In the genomic region with DNA sequence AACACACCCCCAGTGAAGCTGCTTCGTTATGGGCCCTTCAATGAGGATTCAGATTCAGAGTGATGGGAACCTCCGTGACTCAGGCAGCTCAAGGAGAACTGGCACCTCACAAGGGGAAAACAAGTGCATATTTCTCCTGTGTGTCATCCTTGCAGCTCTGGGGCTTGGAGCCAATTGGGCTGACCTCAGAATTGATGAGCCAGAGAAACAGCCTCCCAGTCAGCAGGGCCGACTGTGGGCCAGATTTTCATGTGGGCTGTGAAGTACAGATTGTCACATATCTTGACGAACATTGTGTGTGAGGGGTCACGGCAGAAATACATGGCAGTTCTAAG, we compare ENCODE assay signal across 9 cellular contexts.
DNase-seq lines count a peak whose midpoint lies in the region; ATAC-seq, FAIRE-seq and TF ChIP-seq lines count a peak whose summit lies in the region.
"Had no signal": no experiment of that assay in that cellular context is flagged by ENCODE, and none has a peak within 500 bp of the region (broad histone marks: within the 10 kb centered on the region; RNA-seq: fewer than 3 reads in every experiment).

No MANE protein-coding gene starts in this region.

- no peaks in the 10 kb centered on the region for H3K9me3 ChIP-seq in HUES48 (ENCODE audit: control insufficient read depth, insufficient read depth, low read length)
- no peaks in the 10 kb centered on the region for H3K9me3 ChIP-seq in left lung

- ATAC-seq in left lung (peak; percentile 70), HG03521 (IDR thresholded peaks at IDR 0.05; ENCODE audit: unreplicated experiment) (no peak)

- H3K4me1 ChIP-seq in HUES48 (ENCODE audit: control insufficient read depth, insufficient read depth, low read length): peaks cover 21% of the 10 kb centered on the region
- peaks cover 5 to 22% of the 10 kb centered on the region in 2 donors for H3K4me1 ChIP-seq in left lung

- no peak overlapping the region for H3K4me3 ChIP-seq in HUES48 (ENCODE audit: low read depth, low read length)
- H3K4me3 ChIP-seq in bronchial epithelial cell (ENCODE audit: low read depth, low read length): no peak overlapping the region
- no peak overlapping the region for H3K4me3 ChIP-seq in left lung
- H3K4me3 ChIP-seq: skin epidermis had no signal

- peak; percentile 92 for DNase-seq in bronchial epithelial cell (ENCODE audit: low read depth)
- DNase-seq in left lung: peak in 1 of 2 donors; percentile 62
- peak; percentile 77 for DNase-seq in ureter (ENCODE audit: low spot score)
- DNase-seq in NCI-H748 (lab: John Stamatoyannopoulos, UW; ENCODE audit: unreplicated experiment): no peak
- no peak for DNase-seq in NCI-H187 treated with DMSO at 0.1 percent for 48 hours (lab: John Stamatoyannopoulos, UW)
- DNase-seq: RPMI8226 had no signal

- FAIRE-seq in bronchial epithelial cell (lab: Jason Lieb, UNC): peak; percentile 75

- H3K27ac ChIP-seq in HUES48 (ENCODE audit: low read depth, low read length) (peak overlapping the region; percentile 80), left lung (no peak overlapping the region)

- no peak for TF ChIP-seq CTCF in bronchial epithelial cell (IDR thresholded peaks at IDR 0.05; ENCODE audit: insufficient read depth, low read length, severe bottlenecking)
- no peak for TF ChIP-seq CTCF in left lung (IDR thresholded peaks at IDR 0.05)

- intact Hi-C loops in left lung (cut with DNase I): no loop called here

- no peaks in the 10 kb centered on the region for H3K36me3 ChIP-seq in HUES48 (ENCODE audit: control insufficient read depth, insufficient read depth, low read length)
- H3K36me3 ChIP-seq in bronchial epithelial cell (ENCODE audit: control insufficient read depth, insufficient read depth, low read length): no peaks in the 10 kb centered on the region
- no peaks in the 10 kb centered on the region for H3K36me3 ChIP-seq in left lung

- H3K9ac ChIP-seq in HUES48 (ENCODE audit: low read depth, low read length): no peak overlapping the region

- H3K27me3 ChIP-seq in HUES48 (ENCODE audit: control insufficient read depth, insufficient read depth, low read length): no peaks in the 10 kb centered on the region; the same call in 1 of the 2 replicates
- H3K27me3 ChIP-seq in bronchial epithelial cell (ENCODE audit: control insufficient read depth, insufficient read depth, low read length): no peaks in the 10 kb centered on the region
- no peaks in the 10 kb centered on the region for H3K27me3 ChIP-seq in left lung

Comparison
In these comparisons a context has a peak if more than half of its experiments do, and no peak if none do; other contexts are left out.
1. DNase-seq: peak in bronchial epithelial cell (single experiment) and ureter (single experiment); none in NCI-H748 (single experiment) and NCI-H187 treated with DMSO at 0.1 percent for 48 hours (single experiment).